In genomic region chr18:76524900-76525698, GRCh38 we compare ENCODE assay signal across 8 cellular contexts. TPM values are rescaled to one million over a fixed set of nuclear protein-coding genes. Genes with fewer than 3 reads are reported as not detected.
DNase-seq lines count a peak whose midpoint lies in the region; ATAC-seq and TF ChIP-seq lines count a peak whose summit lies in the region.

No MANE protein-coding gene starts in this region.

- H4K20me1 ChIP-seq in GM23248 (ENCODE audit: insufficient read depth): no peaks in the 10 kb centered on the region
- no peaks in the 10 kb centered on the region for H4K20me1 ChIP-seq in mammary epithelial cell (ENCODE audit: insufficient read depth, low read length)

- peak; percentile 89 for DNase-seq in GM23248
- DNase-seq in NCI-H2171 (lab: John Stamatoyannopoulos, UW): peak; percentile 61
- peak; percentile 37 for DNase-seq in mammary epithelial cell
- DNase-seq in left lobe of liver (ENCODE audit: low spot score): no peak
- DNase-seq in thoracic aorta (ENCODE audit: low spot score): no peak
- no peak for DNase-seq in stimulated activated CD4-positive, alpha-beta T cell treated with anti-CD3 and anti-CD28 coated beads, Interleukin-4, amount 100 ng/mL, for 1 hour
- no peak for DNase-seq in activated CD4-positive, alpha-beta T cell treated with anti-CD3 and anti-CD28 coated beads for 36 hours

- CTCF ChIA-PET in mammary epithelial cell (lab: Charles Lee; ENCODE audit: low non-redundant PET): no interaction called here
- CTCF ChIA-PET in activated CD4-positive, alpha-beta T cell treated with anti-CD3 and anti-CD28 coated beads for 36 hours (lab: Charles Lee): no interaction called here

- H3K9ac ChIP-seq in GM23248 (peak overlapping the region; percentile 91), mammary epithelial cell (ENCODE audit: insufficient read depth, low read length) (peak overlapping the region; percentile 60)

- H3K27ac ChIP-seq in GM23248 (peak overlapping the region; percentile 54), mammary epithelial cell (ENCODE audit: insufficient read depth, low read depth, low read length) (peak overlapping the region; percentile 49), thoracic aorta (no peak overlapping the region)

- H3K4me1 Mint-ChIP-seq in activated CD4-positive, alpha-beta T cell treated with anti-CD3 and anti-CD28 coated beads for 36 hours: peaks cover 6% of the 10 kb centered on the region

- POLR2A ChIA-PET in activated CD4-positive, alpha-beta T cell treated with anti-CD3 and anti-CD28 coated beads for 36 hours (lab: Charles Lee): no interaction called here

- peak overlapping the region; percentile 86 for H3K4me3 ChIP-seq in GM23248
- H3K4me3 ChIP-seq in mammary epithelial cell (replicated peaks in 1 of 3; ENCODE audit: insufficient read depth in 1 of 3, low read depth in 2 of 3, low read length in 3 of 3): peak overlapping the region; percentile 35 to 56 (median 52)
- peak overlapping the region; percentile 18 for H3K4me3 ChIP-seq in thoracic aorta

- no peaks in the 10 kb centered on the region for H3K9me3 Mint-ChIP-seq in activated CD4-positive, alpha-beta T cell treated with anti-CD3 and anti-CD28 coated beads for 36 hours (ENCODE audit: low read depth)

- no peaks in the 10 kb centered on the region for H3K36me3 Mint-ChIP-seq in activated CD4-positive, alpha-beta T cell treated with anti-CD3 and anti-CD28 coated beads for 36 hours (ENCODE audit: low read depth)

- H2AFZ ChIP-seq in GM23248 (peak overlapping the region; percentile 97), mammary epithelial cell (ENCODE audit: low read depth, low read length) (peak overlapping the region; percentile 89)

- no peak overlapping the region for H3K27ac Mint-ChIP-seq in activated CD4-positive, alpha-beta T cell treated with anti-CD3 and anti-CD28 coated beads for 36 hours

- H3K4me2 ChIP-seq in GM23248 (ENCODE audit: unreplicated experiment): peak overlapping the region; percentile 92
- peak overlapping the region; percentile 89 for H3K4me2 ChIP-seq in mammary epithelial cell (ENCODE audit: insufficient read depth, low read depth, low read length)

- no peaks in the 10 kb centered on the region for H3F3A ChIP-seq in GM23248 (ENCODE audit: insufficient read depth)

- H3K79me2 ChIP-seq in GM23248 (ENCODE audit: insufficient read depth) (no peaks in the 10 kb centered on the region), mammary epithelial cell (ENCODE audit: insufficient read depth, low read length) (no peaks in the 10 kb centered on the region)

- H3K27me3 Mint-ChIP-seq in activated CD4-positive, alpha-beta T cell treated with anti-CD3 and anti-CD28 coated beads for 36 hours: peaks cover 29% of the 10 kb centered on the region

- WGBS in GM23248 (ENCODE audit: low coverage in 1 of 2, low lambda C conversion rate in 2 of 2, missing lambda C conversion rate in 2 of 2), 2 experiments: 4 to 5% methylated on average over 20 of the region's 20 CpGs
- WGBS in mammary epithelial cell (ENCODE audit: low coverage, missing lambda C conversion rate): 12% methylated on average over 19 of the region's 20 CpGs

- no peaks in the 10 kb centered on the region for H3K9me3 ChIP-seq in GM23248 (ENCODE audit: low read depth)
- no peaks in the 10 kb centered on the region for H3K9me3 ChIP-seq in mammary epithelial cell (replicated peaks; ENCODE audit: insufficient read depth, low read length)
- no peaks in the 10 kb centered on the region for H3K9me3 ChIP-seq in thoracic aorta

- H3K36me3 ChIP-seq in GM23248 (ENCODE audit: low read depth): no peaks in the 10 kb centered on the region
- H3K36me3 ChIP-seq in mammary epithelial cell (ENCODE audit: insufficient read depth, low read length): no peaks in the 10 kb centered on the region
- H3K36me3 ChIP-seq in thoracic aorta: no peaks in the 10 kb centered on the region

- in situ Hi-C loops in GM23248 (cut with MboI): no loop called here
- in situ Hi-C loops in mammary epithelial cell (cut with MboI; ENCODE audit: low sequenced_read_pairs in 2 of 2): no loop called here

- ATAC-seq in left lobe of liver (peak; percentile 22), thoracic aorta (ENCODE audit: insufficient number of reproducible peaks, low FRiP score, low read depth) (no peak), HG03135 (IDR thresholded peaks at IDR 0.05; ENCODE audit: unreplicated experiment) (no peak)
- ATAC-seq in activated CD4-positive, alpha-beta T cell treated with anti-CD3 and anti-CD28 coated beads for 36 hours: no peak

- TF ChIP-seq CTCF in mammary epithelial cell (conservative IDR thresholded peaks at IDR 0.05 in 1 of 2, IDR thresholded peaks at IDR 0.05 in 1 of 2; ENCODE audit: extremely low read depth in 1 of 2, insufficient read depth in 1 of 2, low read depth in 1 of 2, low read length in 2 of 2) (no peak), thoracic aorta (IDR thresholded peaks at IDR 0.05) (no peak)

- no TSS peak for BruUV-seq in mammary epithelial cell (replicated peaks; lab: Mats Ljungman, UMichigan)

- intact Hi-C loops in mammary epithelial cell (cut with micrococcal nuclease): loop anchor here (2.0 kb wide), 1 partner anchor 30 kb away; the partner anchor contains the start of gene ZNF516
- intact Hi-C loops in activated CD4-positive, alpha-beta T cell treated with anti-CD3 and anti-CD28 coated beads for 36 hours (cut with DNase I, micrococcal nuclease): no loop called here

- H3K4me1 ChIP-seq in GM23248 (ENCODE audit: insufficient read depth) (peaks cover 15% of the 10 kb centered on the region), mammary epithelial cell (ENCODE audit: insufficient read depth, low read length) (peaks cover 11% of the 10 kb centered on the region), thoracic aorta (ENCODE audit: control insufficient read depth in 1 of 2, low read depth in 2 of 2) (peaks cover 11 to 25% of the 10 kb centered on the region in 2 donors)

- H3K4me3 Mint-ChIP-seq in activated CD4-positive, alpha-beta T cell treated with anti-CD3 and anti-CD28 coated beads for 36 hours: no peak overlapping the region

- no peaks in the 10 kb centered on the region for H3K9me2 ChIP-seq in GM23248 (ENCODE audit: insufficient read depth)

- H3K27me3 ChIP-seq in GM23248 (replicated peaks; ENCODE audit: insufficient read depth) (no peaks in the 10 kb centered on the region), mammary epithelial cell (ENCODE audit: insufficient read depth, low read length) (no peaks in the 10 kb centered on the region), thoracic aorta (replicated peaks; ENCODE audit: insufficient read depth) (no peaks in the 10 kb centered on the region)

- dilution Hi-C loops in mammary epithelial cell (cut with HindIII; ENCODE audit: low sequenced_read_pairs): no loop called here

RNA-seq across cellular contexts. Expression of gene ZNF516, which starts 30.1 kb away (rescaled TPM):
- 18.0 and 29.4 TPM in 2 replicates for total RNA-seq in GM23248 (2014; rRNA removed; shearing (Covaris generic))
- polyA plus RNA-seq in GM23248 (2016; fragmentation: Nextera tagmentation; extraction: Ambion mirVana) (16.1 and 17.8 TPM in 2 replicates), mammary epithelial cell (7.5 TPM)
- total RNA-seq in mammary epithelial cell (10 to 100 TPM; 27.2 to 36.0 TPM), left lobe of liver (16.2 TPM), thoracic aorta (10 to 100 TPM; 19.5 to 19.8 TPM)
- polyA minus RNA-seq in mammary epithelial cell: 10.3 TPM
- total RNA-seq in activated CD4-positive, alpha-beta T cell treated with anti-CD3 and anti-CD28 coated beads for 36 hours: 1 to 10 TPM; 6.8 to 9.9 TPM

Comparison
In these comparisons a context has a peak if more than half of its experiments do, and no peak if none do; other contexts are left out.
1. DNase-seq: peak in GM23248 (single experiment), NCI-H2171 (single experiment) and mammary epithelial cell (single experiment); none in left lobe of liver (single experiment), thoracic aorta (single experiment), stimulated activated CD4-positive, alpha-beta T cell treated with anti-CD3 and anti-CD28 coated beads, Interleukin-4, amount 100 ng/mL, for 1 hour (single experiment) and activated CD4-positive, alpha-beta T cell treated with anti-CD3 and anti-CD28 coated beads for 36 hours (single experiment).
2. H3K27ac ChIP-seq: peak in GM23248 (single experiment) and mammary epithelial cell (single experiment); none in thoracic aorta (0 of 2).
3. H3K4me3 ChIP-seq: peak in every context shown above with its lines; median percentile 86 in GM23248; 52 in mammary epithelial cell; 18 in thoracic aorta.